ENCODE assay signal across 1 cellular context in genomic region chr20:1467355-1468116, GRCh38.
TF ChIP-seq lines count a peak whose summit lies in the region.

No MANE protein-coding gene starts in this region.

TF ChIP-seq in K562, 482 proteins besides CTCF, POLR2A, EP300 and RAD21 (continued from another document and continues in another):
- TF ChIP-seq AFF4 (CRISPR knock-in tag; IDR thresholded peaks at IDR 0.05) (peak; percentile 78; the same call in 1 of the 2 replicates), ETV5 (CRISPR knock-in tag; IDR thresholded peaks at IDR 0.05; ENCODE audit: low read depth) (peak; percentile 55; the same call in 1 of the 2 replicates), ZNF277 (CRISPR knock-in tag; IDR thresholded peaks at IDR 0.05; ENCODE audit: borderline replicate concordance) (no peak), CREB5 (CRISPR knock-in tag; IDR thresholded peaks at IDR 0.05) (no peak), ADNP (tag; IDR thresholded peaks at IDR 0.05) (no peak), NR1H2 (CRISPR knock-in tag; IDR thresholded peaks at IDR 0.05) (no peak), MXI1 (IDR thresholded peaks at IDR 0.05; ENCODE audit: low read depth, low read length) (0 out of 2 replicates have a peak, but pooled peaks have one; percentile 55), ZZZ3 (IDR thresholded peaks at IDR 0.05) (no peak), ZNF311 (CRISPR knock-in tag; IDR thresholded peaks at IDR 0.05) (peak; percentile 42; the same call in 1 of the 2 replicates), FOXO4 (CRISPR knock-in tag; IDR thresholded peaks at IDR 0.05) (no peak), CBFA2T3 (IDR thresholded peaks at IDR 0.05) (no peak; the same call in 1 of the 2 replicates), CGGBP1 (CRISPR knock-in tag; IDR thresholded peaks at IDR 0.05) (no peak), PHB2 (IDR thresholded peaks at IDR 0.05; ENCODE audit: low read depth) (no peak), KLF13 (tag; IDR thresholded peaks at IDR 0.05; ENCODE audit: borderline replicate concordance, low read depth) (no peak), CREBBP (IDR thresholded peaks at IDR 0.05; ENCODE audit: low read depth, low read length) (no peak), LCOR (CRISPR knock-in tag; IDR thresholded peaks at IDR 0.05) (peak; percentile 91; the same call in 1 of the 2 replicates), ESRRB (CRISPR knock-in tag; IDR thresholded peaks at IDR 0.05; ENCODE audit: borderline replicate concordance) (no peak), CREB1 (IDR thresholded peaks at IDR 0.05) (no peak), CREB1 (CRISPR knock-in tag; IDR thresholded peaks at IDR 0.05) (peak; percentile 73), ARID4B (CRISPR knock-in tag; IDR thresholded peaks at IDR 0.05) (no peak), TARDBP (IDR thresholded peaks at IDR 0.05) (no peak), GABPB1 (CRISPR knock-in tag; IDR thresholded peaks at IDR 0.05) (peak; percentile 81), ETV1 (tag; conservative IDR thresholded peaks at IDR 0.05; ENCODE audit: low read depth) (peak; percentile 61; the same call in 1 of the 2 replicates), CHD7 (IDR thresholded peaks at IDR 0.05; ENCODE audit: low read depth, low read length) (no peak), SMAD1 (IDR thresholded peaks at IDR 0.05; ENCODE audit: low read depth, low read length, partially characterized antibody) (peak; percentile 23), GATAD2B (IDR thresholded peaks at IDR 0.05; ENCODE audit: borderline replicate concordance) (no peak), ZNF232 (CRISPR knock-in tag; IDR thresholded peaks at IDR 0.05) (no peak), TBP (optimal IDR thresholded peaks at IDR 0.05; ENCODE audit: low read depth, low read length) (peak; percentile 86), PML (IDR thresholded peaks at IDR 0.05; ENCODE audit: low read length) (peak; percentile 67; the same call in 1 of the 2 replicates), SETDB1 (IDR thresholded peaks at IDR 0.05; ENCODE audit: low read length) (no peak), MAFG (tag; conservative IDR thresholded peaks at IDR 0.05) (no peak), E2F5 (CRISPR knock-in tag; IDR thresholded peaks at IDR 0.05) (peak; percentile 61; the same call in 1 of the 2 replicates), CC2D1A (IDR thresholded peaks at IDR 0.05) (peak; percentile 75; the same call in 1 of the 2 replicates), FOS (IDR thresholded peaks at IDR 0.05; ENCODE audit: extremely low read depth, insufficient read length) (peak; percentile 69)
